2 cellular contexts compared by ENCODE assay signal in genomic region chr4:94387965-94388364, GRCh38. TPM values are rescaled to one million over a fixed set of nuclear protein-coding genes. Genes with fewer than 3 reads are reported as not detected.
"Had no signal": no experiment of that assay in that cellular context is flagged by ENCODE, and none has a peak within 500 bp of the region (broad histone marks: within the 10 kb centered on the region; RNA-seq: fewer than 3 reads in every experiment).

No MANE protein-coding gene starts in this region.

RNA-seq across cellular contexts. Expression of gene HPGDS, which starts 45.3 kb away (rescaled TPM):
- total RNA-seq: G401, GM12878 had no signal
- polyA plus RNA-seq: GM12878 had no signal
